17 cellular contexts compared by ENCODE assay signal in the genomic region with DNA sequence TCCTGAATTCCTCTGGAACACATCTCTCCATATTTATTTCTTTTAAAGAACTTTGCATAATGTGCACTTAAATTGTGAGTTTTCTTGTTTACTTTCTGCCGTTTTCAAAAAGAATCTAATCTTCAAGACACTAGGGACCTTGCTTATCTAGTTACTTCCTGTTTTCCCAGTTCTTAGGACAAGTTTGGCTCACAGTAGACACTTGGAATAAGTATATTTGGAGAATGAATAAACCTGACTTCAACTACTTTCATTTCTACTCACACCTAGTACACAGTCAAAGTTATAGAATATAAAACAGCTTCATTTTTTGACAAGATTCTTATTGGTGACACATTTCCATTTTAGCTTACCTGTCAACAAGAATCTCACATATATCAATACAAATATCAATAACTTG.
"Had no signal": no experiment of that assay in that cellular context is flagged by ENCODE, and none has a peak within 500 bp of the region (broad histone marks: within the 10 kb centered on the region; RNA-seq: fewer than 3 reads in every experiment).

No MANE protein-coding gene starts in this region.

- H3K4me1 ChIP-seq: prostate gland had no signal

- H3K4me3 Mint-ChIP-seq: activated naive CD8-positive, alpha-beta T cell treated with anti-CD3 and anti-CD28 coated beads, Interleukin-2, amount 10 ng/mL, durations not matched to agents 7 days and 5 days; brain; neural crest cell; stimulated activated naive CD8-positive, alpha-beta T cell treated with anti-CD3 and anti-CD28 coated beads, Interleukin-15, Interleukin-2, amounts not matched to agents 100 ng/mL and 50 ng/mL, for 24 hours had no signal

- H3K27me3 ChIP-seq: esophagus squamous epithelium, hepatocyte, suprapubic skin had no signal

- H3K36me3 ChIP-seq: prostate gland had no signal

- H3K27ac Mint-ChIP-seq: activated naive CD8-positive, alpha-beta T cell treated with anti-CD3 and anti-CD28 coated beads, Interleukin-2, amount 10 ng/mL, durations not matched to agents 7 days and 5 days had no signal

- DNase-seq: activated CD4-positive, alpha-beta T cell treated with anti-CD3 and anti-CD28 coated beads, Interleukin-2, amount 50 U/mL, for 4 hours; activated CD4-positive, CD25-positive, alpha-beta regulatory T cell; activated naive CD8-positive, alpha-beta T cell treated with anti-CD3 and anti-CD28 coated beads, Interleukin-2, amount 10 ng/mL, durations not matched to agents 7 days and 5 days; cortex of kidney; effector CD8-positive, alpha-beta T cell; esophagus squamous epithelium; right cardiac atrium; stimulated activated CD4-positive, alpha-beta T cell treated with anti-CD3 and anti-CD28 coated beads, Interleukin-15, amount 100 ng/mL, for 24 hours; stimulated activated CD4-positive, alpha-beta T cell treated with anti-CD3 and anti-CD28 coated beads, Interleukin-4, amount 100 ng/mL, for 24 hours; trophoblast cell had no signal

- H3K4me3 ChIP-seq: esophagus squamous epithelium, hepatocyte, prostate gland, skin epidermis, suprapubic skin had no signal

- H3K27ac ChIP-seq: esophagus squamous epithelium, hepatocyte, prostate gland, skin epidermis, suprapubic skin had no signal

- H3K9me3 ChIP-seq: esophagus squamous epithelium, prostate gland, suprapubic skin had no signal

- H3K36me3 Mint-ChIP-seq: brain had no signal

- H3K27me3 Mint-ChIP-seq: activated naive CD8-positive, alpha-beta T cell treated with anti-CD3 and anti-CD28 coated beads, Interleukin-2, amount 10 ng/mL, durations not matched to agents 7 days and 5 days; brain; stimulated activated naive CD8-positive, alpha-beta T cell treated with anti-CD3 and anti-CD28 coated beads, Interleukin-15, Interleukin-2, amounts not matched to agents 100 ng/mL and 50 ng/mL, for 24 hours had no signal

- H3K9me3 Mint-ChIP-seq: neural crest cell had no signal
